In the genomic region with DNA sequence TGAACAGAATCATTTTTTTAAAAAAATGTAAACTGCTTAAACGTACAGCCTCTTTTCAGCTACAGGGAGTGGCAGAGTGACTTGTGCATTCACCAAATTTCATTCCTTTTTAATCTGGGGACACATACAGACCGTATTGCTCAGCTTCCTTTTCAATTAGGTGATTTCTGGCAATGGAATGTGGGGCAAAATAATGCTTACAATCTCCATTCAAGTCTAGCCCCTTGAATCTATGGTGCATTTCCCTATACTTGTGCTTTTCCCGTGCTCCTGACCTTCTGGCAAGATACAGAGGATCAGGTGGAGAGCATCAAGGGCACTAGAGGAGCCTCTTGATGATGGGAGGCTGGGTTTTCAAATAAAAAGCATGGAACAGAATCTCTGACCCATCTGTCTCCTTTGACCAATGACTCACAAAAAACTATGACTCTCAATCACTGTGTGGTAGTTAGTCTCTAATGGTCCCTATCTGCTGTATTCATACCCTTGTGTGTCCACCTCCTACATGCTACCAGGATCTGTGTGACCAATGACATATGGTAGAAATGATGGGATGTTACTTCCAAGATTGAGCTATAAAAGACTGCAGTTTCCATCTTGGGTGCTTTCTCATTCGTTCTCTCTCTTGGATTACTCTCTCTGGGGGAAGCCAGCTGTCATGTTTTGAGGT, we compare ENCODE assay signal across 2 cellular contexts.
TF ChIP-seq lines count a peak whose summit lies in the region.

No MANE protein-coding gene starts in this region.

TF ChIP-seq in IMR-90, 13 proteins besides CTCF, POLR2A, EP300 and RAD21 (continued from another document):
- TF ChIP-seq, protein P1, sequence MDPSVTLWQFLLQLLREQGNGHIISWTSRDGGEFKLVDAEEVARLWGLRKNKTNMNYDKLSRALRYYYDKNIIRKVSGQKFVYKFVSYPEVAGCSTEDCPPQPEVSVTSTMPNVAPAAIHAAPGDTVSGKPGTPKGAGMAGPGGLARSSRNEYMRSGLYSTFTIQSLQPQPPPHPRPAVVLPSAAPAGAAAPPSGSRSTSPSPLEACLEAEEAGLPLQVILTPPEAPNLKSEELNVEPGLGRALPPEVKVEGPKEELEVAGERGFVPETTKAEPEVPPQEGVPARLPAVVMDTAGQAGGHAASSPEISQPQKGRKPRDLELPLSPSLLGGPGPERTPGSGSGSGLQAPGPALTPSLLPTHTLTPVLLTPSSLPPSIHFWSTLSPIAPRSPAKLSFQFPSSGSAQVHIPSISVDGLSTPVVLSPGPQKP (IDR thresholded peaks at IDR 0.05; ENCODE audit: borderline replicate concordance, low read depth, low read length) = no peak
- no peak for TF ChIP-seq RCOR1 (IDR thresholded peaks at IDR 0.05; ENCODE audit: insufficient replicate concordance, low read length)
- no peak for TF ChIP-seq MAZ (IDR thresholded peaks at IDR 0.05; ENCODE audit: borderline replicate concordance, low read depth, low read length)
- TF ChIP-seq, protein P2, sequence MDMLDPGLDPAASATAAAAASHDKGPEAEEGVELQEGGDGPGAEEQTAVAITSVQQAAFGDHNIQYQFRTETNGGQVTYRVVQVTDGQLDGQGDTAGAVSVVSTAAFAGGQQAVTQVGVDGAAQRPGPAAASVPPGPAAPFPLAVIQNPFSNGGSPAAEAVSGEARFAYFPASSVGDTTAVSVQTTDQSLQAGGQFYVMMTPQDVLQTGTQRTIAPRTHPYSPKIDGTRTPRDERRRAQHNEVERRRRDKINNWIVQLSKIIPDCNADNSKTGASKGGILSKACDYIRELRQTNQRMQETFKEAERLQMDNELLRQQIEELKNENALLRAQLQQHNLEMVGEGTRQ (IDR thresholded peaks at IDR 0.05; ENCODE audit: low read depth, low read length) = no peak
- TF ChIP-seq BHLHE40 (IDR thresholded peaks at IDR 0.05; ENCODE audit: low read depth, low read length) = no peak
- TF ChIP-seq MAFK (IDR thresholded peaks at IDR 0.05; ENCODE audit: low read depth, low read length) = no peak

TF ChIP-seq in K562, 482 proteins besides CTCF, POLR2A, EP300 and RAD21 (continued from another document):
- TF ChIP-seq, protein P3, sequence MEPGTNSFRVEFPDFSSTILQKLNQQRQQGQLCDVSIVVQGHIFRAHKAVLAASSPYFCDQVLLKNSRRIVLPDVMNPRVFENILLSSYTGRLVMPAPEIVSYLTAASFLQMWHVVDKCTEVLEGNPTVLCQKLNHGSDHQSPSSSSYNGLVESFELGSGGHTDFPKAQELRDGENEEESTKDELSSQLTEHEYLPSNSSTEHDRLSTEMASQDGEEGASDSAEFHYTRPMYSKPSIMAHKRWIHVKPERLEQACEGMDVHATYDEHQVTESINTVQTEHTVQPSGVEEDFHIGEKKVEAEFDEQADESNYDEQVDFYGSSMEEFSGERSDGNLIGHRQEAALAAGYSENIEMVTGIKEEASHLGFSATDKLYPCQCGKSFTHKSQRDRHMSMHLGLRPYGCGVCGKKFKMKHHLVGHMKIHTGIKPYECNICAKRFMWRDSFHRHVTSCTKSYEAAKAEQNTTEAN (CRISPR knock-in tag; IDR thresholded peaks at IDR 0.05) = no peak
- no peak for TF ChIP-seq SNIP1 (IDR thresholded peaks at IDR 0.05; ENCODE audit: low read depth)
